Comparison of ENCODE assay signal across 2 cellular contexts in genomic region chr1:37778654-37779053, GRCh38.
TF ChIP-seq lines count a peak whose summit lies in the region.

No MANE protein-coding gene starts in this region.

TF ChIP-seq in HepG2, 621 proteins besides CTCF, POLR2A, EP300 and RAD21:
- TF ChIP-seq STAG1 (CRISPR knock-in tag; IDR thresholded peaks at IDR 0.05): peak; percentile 52
- no peak for TF ChIP-seq ZNF766 (CRISPR knock-in tag; IDR thresholded peaks at IDR 0.05; ENCODE audit: borderline replicate concordance)
- TF ChIP-seq ZBTB14 (CRISPR knock-in tag; IDR thresholded peaks at IDR 0.05): no peak
- no peak for TF ChIP-seq ZNF292 (CRISPR knock-in tag; IDR thresholded peaks at IDR 0.05; ENCODE audit: borderline replicate concordance, low read depth)
- no peak for TF ChIP-seq GATAD1 (CRISPR knock-in tag; IDR thresholded peaks at IDR 0.05)
- TF ChIP-seq FLYWCH1 (CRISPR knock-in tag; IDR thresholded peaks at IDR 0.05): no peak
TF ChIP-seq in HepG2: peak in this region for 1.

TF ChIP-seq in Ishikawa, 13 proteins besides CTCF, POLR2A, EP300 and RAD21:
- TF ChIP-seq CREB1 (IDR thresholded peaks at IDR 0.05; ENCODE audit: low read depth) (no peak), ZBTB7A (IDR thresholded peaks at IDR 0.05; ENCODE audit: low read depth) (no peak), CEBPB (IDR thresholded peaks at IDR 0.05) (no peak), TEAD4 (IDR thresholded peaks at IDR 0.05) (no peak), YY1 (IDR thresholded peaks at IDR 0.05; ENCODE audit: low read depth) (no peak), EGR1 (IDR thresholded peaks at IDR 0.05) (no peak), MAX (IDR thresholded peaks at IDR 0.05) (no peak), USF1 (IDR thresholded peaks at IDR 0.05) (no peak), NFIC (IDR thresholded peaks at IDR 0.05) (no peak), FOXM1 (IDR thresholded peaks at IDR 0.05; ENCODE audit: borderline replicate concordance, low read depth) (no peak), TAF1 (IDR thresholded peaks at IDR 0.05; ENCODE audit: low read depth) (no peak), TCF12 (IDR thresholded peaks at IDR 0.05; ENCODE audit: low read depth) (no peak), REST (IDR thresholded peaks at IDR 0.05; ENCODE audit: low read depth) (no peak)
